In the genomic region with DNA sequence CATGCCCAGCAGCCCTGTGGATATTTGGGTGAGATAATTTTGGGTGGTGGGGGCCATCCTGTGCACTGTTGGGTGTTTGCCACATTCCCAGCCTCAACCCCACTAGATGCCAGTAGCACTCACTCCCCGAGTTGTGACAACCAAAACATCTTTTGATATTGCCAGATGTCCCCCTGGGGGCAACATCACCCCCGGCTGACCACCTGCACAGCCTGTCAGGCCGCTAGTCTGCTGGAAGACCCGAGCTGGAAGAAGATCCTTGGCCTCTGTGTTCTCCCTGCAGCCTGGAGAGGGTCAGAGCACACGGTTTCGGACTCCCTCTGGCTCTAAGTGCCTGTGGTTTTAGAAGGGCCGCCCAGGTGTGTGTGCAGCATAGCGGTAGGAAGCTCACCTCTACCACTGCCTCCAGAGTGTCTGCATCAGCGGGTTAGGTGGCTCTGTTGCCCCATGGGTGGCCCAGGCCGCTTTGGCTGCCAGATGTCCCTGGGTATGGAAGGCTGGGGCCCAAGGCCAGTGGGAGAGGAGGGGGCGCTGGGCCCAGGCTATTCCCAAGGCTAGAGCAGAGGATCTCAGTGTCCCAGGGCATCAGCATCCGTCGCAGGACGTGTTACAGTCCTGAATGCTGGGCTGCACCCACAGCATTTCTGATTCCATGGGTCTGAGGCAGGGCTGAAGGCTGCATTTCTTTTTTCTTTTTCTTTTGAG, we compare ENCODE assay signal across 16 cellular contexts.
DNase-seq lines count a peak whose midpoint lies in the region; ATAC-seq and TF ChIP-seq lines count a peak whose summit lies in the region.
"Had no signal": no experiment of that assay in that cellular context is flagged by ENCODE, and none has a peak within 500 bp of the region (broad histone marks: within the 10 kb centered on the region; RNA-seq: fewer than 3 reads in every experiment).

No MANE protein-coding gene starts in this region.

- DNase-seq in activated CD4-positive, CD25-positive, alpha-beta regulatory T cell treated with anti-CD3 and anti-CD28 coated beads, Interleukin-2, amount 50 U/mL, for 72 hours = peak; percentile 21
- DNase-seq in COLO668 (lab: John Stamatoyannopoulos, UW; ENCODE audit: unreplicated experiment) (peak; percentile 33), WERI-Rb-1 (no peak), mucosa of descending colon (peak; percentile 3 to 37 (median 23)), amygdala (lab: John Stamatoyannopoulos, UW) (no peak), glomerular visceral epithelial cell (ENCODE audit: extremely low spot score) (no peak)
- DNase-seq: effector memory CD8-positive, alpha-beta T cell; NCI-H1105; NCI-H2227 treated with DMSO at 0.1 percent for 48 hours; stimulated activated CD4-positive, alpha-beta T cell treated with anti-CD3 and anti-CD28 coated beads, Interleukin-15, amount 100 ng/mL, for 24 hours; stimulated activated naive CD8-positive, alpha-beta T cell treated with anti-CD3 and anti-CD28 coated beads, Interleukin-15, amount 100 ng/mL, for 72 hours had no signal

- H3K4me1 ChIP-seq in mucosa of descending colon (ENCODE audit: low read depth) = peaks cover 9% of the 10 kb centered on the region

- TF ChIP-seq CTCF in WERI-Rb-1 (IDR thresholded peaks at IDR 0.05; ENCODE audit: low read depth, low read length) (no peak), mucosa of descending colon (IDR thresholded peaks at IDR 0.05) (no peak)

- no peak overlapping the region for H3K4me3 ChIP-seq in WERI-Rb-1 (ENCODE audit: low read depth, low read length)
- H3K4me3 ChIP-seq in mucosa of descending colon = no peak overlapping the region
- H3K4me3 ChIP-seq: cardiac muscle cell, SK-N-MC, uterus had no signal

- intact Hi-C loops in mucosa of descending colon (cut with DNase I, micrococcal nuclease) = no loop called here

- H3K27me3 ChIP-seq in WERI-Rb-1 (ENCODE audit: insufficient read depth, low read depth, severe bottlenecking) = no peaks in the 10 kb centered on the region
- H3K27me3 ChIP-seq: cardiac muscle cell, uterus had no signal

- H3K36me3 ChIP-seq in WERI-Rb-1 = no peaks in the 10 kb centered on the region
- H3K36me3 ChIP-seq in mucosa of descending colon (ENCODE audit: low read depth) = no peaks in the 10 kb centered on the region
- H3K36me3 ChIP-seq: cardiac muscle cell, uterus had no signal

- no peak for ATAC-seq in activated CD4-positive, CD25-positive, alpha-beta regulatory T cell treated with anti-CD3 and anti-CD28 coated beads, Interleukin-2, amount 50 U/mL, for 24 hours
- ATAC-seq in mucosa of descending colon = no peak
- ATAC-seq in GM19023 (IDR thresholded peaks at IDR 0.05; ENCODE audit: unreplicated experiment) = no peak

- H3K9me3 ChIP-seq in WERI-Rb-1 (ENCODE audit: severe bottlenecking) (peaks cover 2% of the 10 kb centered on the region), mucosa of descending colon (no peaks in the 10 kb centered on the region)
- H3K9me3 ChIP-seq: uterus had no signal

- H3K27ac ChIP-seq in WERI-Rb-1 = peak overlapping the region; percentile 39
- H3K27ac ChIP-seq: cardiac muscle cell, SK-N-MC, uterus had no signal

Comparison
In these comparisons a context has a peak if more than half of its experiments do, and no peak if none do; other contexts are left out.
1. DNase-seq: peak in activated CD4-positive, CD25-positive, alpha-beta regulatory T cell treated with anti-CD3 and anti-CD28 coated beads, Interleukin-2, amount 50 U/mL, for 72 hours (single experiment), COLO668 (single experiment) and mucosa of descending colon (3 of 3); none in WERI-Rb-1 (single experiment), amygdala (0 of 56) and glomerular visceral epithelial cell (single experiment).